1 cellular context compared by ENCODE assay signal in the genomic region with DNA sequence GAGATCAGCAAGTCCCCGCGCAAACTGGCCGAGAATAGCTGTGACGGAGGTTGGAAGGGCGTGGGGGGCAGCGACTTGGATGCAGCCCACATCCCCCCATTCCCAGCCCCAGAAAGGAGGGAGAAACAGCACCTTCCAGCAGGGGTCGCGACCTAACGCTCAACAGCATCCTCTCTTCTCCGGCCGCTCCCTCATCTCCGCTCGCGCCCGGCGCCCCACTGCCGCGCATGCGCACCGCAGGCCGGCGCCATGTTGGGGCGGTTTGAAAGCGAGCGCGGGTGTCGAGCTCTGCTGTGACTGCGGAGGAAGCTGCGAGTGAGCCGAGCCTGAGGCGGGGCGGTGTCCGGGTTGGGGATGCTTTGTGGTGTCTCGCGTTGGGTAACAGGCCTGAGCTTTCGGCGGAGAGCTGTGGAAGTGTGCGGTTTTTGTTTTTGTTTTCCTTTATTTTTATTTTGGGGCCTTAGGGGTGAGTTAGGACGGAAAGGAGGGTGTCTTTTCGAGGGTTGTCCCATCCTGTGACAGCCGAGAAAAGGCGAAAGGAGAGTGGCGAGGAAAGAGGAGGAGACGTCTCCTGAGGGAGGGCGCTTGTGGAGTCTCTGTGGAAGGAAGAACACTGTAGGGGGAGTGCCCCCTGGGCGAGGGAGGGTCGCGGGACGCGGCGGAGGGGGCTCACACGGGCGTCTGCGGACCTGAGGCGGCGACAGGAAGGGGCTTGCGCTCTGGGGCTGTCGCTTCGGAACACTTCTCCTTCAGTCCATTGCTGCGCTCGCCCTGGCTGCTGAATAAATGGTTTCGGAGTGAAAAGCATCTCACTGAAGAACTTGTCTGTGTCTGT.
TF ChIP-seq lines count a peak whose summit lies in the region.

Gene C18orf54, plus strand, starts transcription at position 247 of the 835 bp plus-strand sequence. CDS start 2,667 bp downstream, outside the sequence.
A gene with protein sequence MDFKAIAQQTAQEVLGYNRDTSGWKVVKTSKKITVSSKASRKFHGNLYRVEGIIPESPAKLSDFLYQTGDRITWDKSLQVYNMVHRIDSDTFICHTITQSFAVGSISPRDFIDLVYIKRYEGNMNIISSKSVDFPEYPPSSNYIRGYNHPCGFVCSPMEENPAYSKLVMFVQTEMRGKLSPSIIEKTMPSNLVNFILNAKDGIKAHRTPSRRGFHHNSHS (minus strand): TSS at position 199 of the 835 bp plus-strand sequence. CDS start 3,285 bp downstream, outside the sequence.

TF ChIP-seq in HepG2, 621 proteins besides CTCF, POLR2A, EP300 and RAD21 (continued from another document and continues in another):
- peak; percentile 36; the same call in 1 of the 2 replicates for TF ChIP-seq ZSCAN21 (CRISPR knock-in tag; IDR thresholded peaks at IDR 0.05; ENCODE audit: borderline replicate concordance)
- peak; percentile 61; the same call in 1 of the 2 replicates for TF ChIP-seq ZNF605 (CRISPR knock-in tag; IDR thresholded peaks at IDR 0.05)
- peak; percentile 48 for TF ChIP-seq DRAP1 (CRISPR knock-in tag; IDR thresholded peaks at IDR 0.05)
- no peak for TF ChIP-seq RNF2 (conservative IDR thresholded peaks at IDR 0.05; ENCODE audit: low read depth)
- TF ChIP-seq ZNF362 (CRISPR knock-in tag; IDR thresholded peaks at IDR 0.05; ENCODE audit: borderline replicate concordance) = no peak
- peak; percentile 31; the same call in 1 of the 2 replicates for TF ChIP-seq ZNF619 (CRISPR knock-in tag; IDR thresholded peaks at IDR 0.05)
- no peak for TF ChIP-seq FOXP1 (IDR thresholded peaks at IDR 0.05)
- TF ChIP-seq FOXP1 (CRISPR knock-in tag; IDR thresholded peaks at IDR 0.05) = peak; percentile 35; the same call in 1 of the 2 replicates
- TF ChIP-seq, protein P1, sequence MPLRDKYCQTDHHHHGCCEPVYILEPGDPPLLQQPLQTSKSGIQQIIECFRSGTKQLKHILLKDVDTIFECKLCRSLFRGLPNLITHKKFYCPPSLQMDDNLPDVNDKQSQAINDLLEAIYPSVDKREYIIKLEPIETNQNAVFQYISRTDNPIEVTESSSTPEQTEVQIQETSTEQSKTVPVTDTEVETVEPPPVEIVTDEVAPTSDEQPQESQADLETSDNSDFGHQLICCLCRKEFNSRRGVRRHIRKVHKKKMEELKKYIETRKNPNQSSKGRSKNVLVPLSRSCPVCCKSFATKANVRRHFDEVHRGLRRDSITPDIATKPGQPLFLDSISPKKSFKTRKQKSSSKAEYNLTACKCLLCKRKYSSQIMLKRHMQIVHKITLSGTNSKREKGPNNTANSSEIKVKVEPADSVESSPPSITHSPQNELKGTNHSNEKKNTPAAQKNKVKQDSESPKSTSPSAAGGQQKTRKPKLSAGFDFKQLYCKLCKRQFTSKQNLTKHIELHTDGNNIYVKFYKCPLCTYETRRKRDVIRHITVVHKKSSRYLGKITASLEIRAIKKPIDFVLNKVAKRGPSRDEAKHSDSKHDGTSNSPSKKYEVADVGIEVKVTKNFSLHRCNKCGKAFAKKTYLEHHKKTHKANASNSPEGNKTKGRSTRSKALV (CRISPR knock-in tag; IDR thresholded peaks at IDR 0.05) = peak; percentile 80; the same call in 1 of the 2 replicates
- peak; percentile 46 for TF ChIP-seq STAG1 (CRISPR knock-in tag; IDR thresholded peaks at IDR 0.05)
- no peak for TF ChIP-seq ZNF367 (CRISPR knock-in tag; IDR thresholded peaks at IDR 0.05; ENCODE audit: borderline replicate concordance)
- no peak for TF ChIP-seq CEBPB (IDR thresholded peaks at IDR 0.05; ENCODE audit: borderline replicate concordance, low read depth, low read length)
- TF ChIP-seq E2F1 (CRISPR knock-in tag; IDR thresholded peaks at IDR 0.05) = peak; percentile 55; the same call in 1 of the 2 replicates
- peak; percentile 67; the same call in 1 of the 2 replicates for TF ChIP-seq KDM2A (CRISPR knock-in tag; IDR thresholded peaks at IDR 0.05; ENCODE audit: borderline replicate concordance, low read depth)
- 0 out of 2 replicates have a peak, but pooled peaks have one; percentile 67 for TF ChIP-seq MTERF4 (CRISPR knock-in tag; IDR thresholded peaks at IDR 0.05)
- TF ChIP-seq, protein P2, sequence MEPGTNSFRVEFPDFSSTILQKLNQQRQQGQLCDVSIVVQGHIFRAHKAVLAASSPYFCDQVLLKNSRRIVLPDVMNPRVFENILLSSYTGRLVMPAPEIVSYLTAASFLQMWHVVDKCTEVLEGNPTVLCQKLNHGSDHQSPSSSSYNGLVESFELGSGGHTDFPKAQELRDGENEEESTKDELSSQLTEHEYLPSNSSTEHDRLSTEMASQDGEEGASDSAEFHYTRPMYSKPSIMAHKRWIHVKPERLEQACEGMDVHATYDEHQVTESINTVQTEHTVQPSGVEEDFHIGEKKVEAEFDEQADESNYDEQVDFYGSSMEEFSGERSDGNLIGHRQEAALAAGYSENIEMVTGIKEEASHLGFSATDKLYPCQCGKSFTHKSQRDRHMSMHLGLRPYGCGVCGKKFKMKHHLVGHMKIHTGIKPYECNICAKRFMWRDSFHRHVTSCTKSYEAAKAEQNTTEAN (CRISPR knock-in tag; conservative IDR thresholded peaks at IDR 0.05) = 0 out of 2 replicates have a peak, but pooled peaks have one; percentile 11
- TF ChIP-seq IRX3 (CRISPR knock-in tag; IDR thresholded peaks at IDR 0.05; ENCODE audit: borderline replicate concordance, low read depth) = 0 out of 2 replicates have a peak, but pooled peaks have one; percentile 60
- TF ChIP-seq, protein P3, sequence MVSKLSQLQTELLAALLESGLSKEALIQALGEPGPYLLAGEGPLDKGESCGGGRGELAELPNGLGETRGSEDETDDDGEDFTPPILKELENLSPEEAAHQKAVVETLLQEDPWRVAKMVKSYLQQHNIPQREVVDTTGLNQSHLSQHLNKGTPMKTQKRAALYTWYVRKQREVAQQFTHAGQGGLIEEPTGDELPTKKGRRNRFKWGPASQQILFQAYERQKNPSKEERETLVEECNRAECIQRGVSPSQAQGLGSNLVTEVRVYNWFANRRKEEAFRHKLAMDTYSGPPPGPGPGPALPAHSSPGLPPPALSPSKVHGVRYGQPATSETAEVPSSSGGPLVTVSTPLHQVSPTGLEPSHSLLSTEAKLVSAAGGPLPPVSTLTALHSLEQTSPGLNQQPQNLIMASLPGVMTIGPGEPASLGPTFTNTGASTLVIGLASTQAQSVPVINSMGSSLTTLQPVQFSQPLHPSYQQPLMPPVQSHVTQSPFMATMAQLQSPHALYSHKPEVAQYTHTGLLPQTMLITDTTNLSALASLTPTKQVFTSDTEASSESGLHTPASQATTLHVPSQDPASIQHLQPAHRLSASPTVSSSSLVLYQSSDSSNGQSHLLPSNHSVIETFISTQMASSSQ (IDR thresholded peaks at IDR 0.05; ENCODE audit: low read depth) = no peak
- TF ChIP-seq, protein P3 (CRISPR knock-in tag; IDR thresholded peaks at IDR 0.05; ENCODE audit: borderline replicate concordance) = peak; percentile 54; the same call in 1 of the 2 replicates
- 0 out of 2 replicates have a peak, but pooled peaks have one; percentile 22 for TF ChIP-seq ELF3 (CRISPR knock-in tag; IDR thresholded peaks at IDR 0.05)
- peak; percentile 97 for TF ChIP-seq TFDP2 (CRISPR knock-in tag; IDR thresholded peaks at IDR 0.05)
- peak; percentile 54; the same call in 1 of the 2 replicates for TF ChIP-seq AHR (CRISPR knock-in tag; IDR thresholded peaks at IDR 0.05)
- peak; percentile 28; the same call in 1 of the 2 replicates for TF ChIP-seq PAXIP1 (CRISPR knock-in tag; conservative IDR thresholded peaks at IDR 0.05)
- 0 out of 2 replicates have a peak, but pooled peaks have one; percentile 25 for TF ChIP-seq ZNF740 (CRISPR knock-in tag; IDR thresholded peaks at IDR 0.05)
- TF ChIP-seq ZNF430 (CRISPR knock-in tag; IDR thresholded peaks at IDR 0.05) = no peak
- peak; percentile 73 for TF ChIP-seq ARNT2 (CRISPR knock-in tag; IDR thresholded peaks at IDR 0.05; ENCODE audit: low read depth)
- peak; percentile 67 for TF ChIP-seq POLR2AphosphoS5 (IDR thresholded peaks at IDR 0.05; ENCODE audit: low read depth, low read length)
- TF ChIP-seq SAP130 (CRISPR knock-in tag; IDR thresholded peaks at IDR 0.05; ENCODE audit: low read depth) = peak; percentile 94
- 0 out of 2 replicates have a peak, but pooled peaks have one; percentile 24 for TF ChIP-seq EED (CRISPR knock-in tag; IDR thresholded peaks at IDR 0.05)
- peak; percentile 35; the same call in 1 of the 2 replicates for TF ChIP-seq ZNF331 (CRISPR knock-in tag; IDR thresholded peaks at IDR 0.05)
- TF ChIP-seq, protein P4, sequence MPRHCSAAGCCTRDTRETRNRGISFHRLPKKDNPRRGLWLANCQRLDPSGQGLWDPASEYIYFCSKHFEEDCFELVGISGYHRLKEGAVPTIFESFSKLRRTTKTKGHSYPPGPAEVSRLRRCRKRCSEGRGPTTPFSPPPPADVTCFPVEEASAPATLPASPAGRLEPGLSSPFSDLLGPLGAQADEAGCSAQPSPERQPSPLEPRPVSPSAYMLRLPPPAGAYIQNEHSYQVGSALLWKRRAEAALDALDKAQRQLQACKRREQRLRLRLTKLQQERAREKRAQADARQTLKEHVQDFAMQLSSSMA (CRISPR knock-in tag; IDR thresholded peaks at IDR 0.05) = no peak
- no peak for TF ChIP-seq ZNF382 (CRISPR knock-in tag; IDR thresholded peaks at IDR 0.05; ENCODE audit: borderline replicate concordance)
